Comparison of ENCODE assay signal across 11 cellular contexts in the genomic region with DNA sequence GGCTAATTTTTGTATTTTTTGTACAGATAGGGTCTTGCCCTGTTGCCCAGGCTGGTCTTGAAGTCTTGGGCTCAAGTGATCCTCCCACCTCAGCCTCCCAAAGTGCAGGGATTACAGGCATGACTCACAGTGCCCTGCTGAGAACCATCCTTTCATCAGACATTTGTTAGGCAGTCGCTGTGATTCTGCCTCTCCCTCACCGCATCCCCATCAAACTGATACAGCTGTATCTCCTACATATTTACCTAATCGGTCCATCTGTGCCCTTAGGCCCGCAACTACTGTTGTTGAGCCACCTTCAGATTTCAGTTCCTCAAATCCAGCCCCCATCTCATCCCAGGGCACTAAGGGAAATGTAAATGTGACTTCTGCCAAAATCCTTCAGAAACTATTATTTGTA. TPM values are rescaled to one million over a fixed set of nuclear protein-coding genes. Genes with fewer than 3 reads are reported as not detected.
DNase-seq lines count a peak whose midpoint lies in the region; ATAC-seq, FAIRE-seq and TF ChIP-seq lines count a peak whose summit lies in the region.
"Had no signal": no experiment of that assay in that cellular context is flagged by ENCODE, and none has a peak within 500 bp of the region (broad histone marks: within the 10 kb centered on the region; RNA-seq: fewer than 3 reads in every experiment).

No MANE protein-coding gene starts in this region.

- FAIRE-seq in astrocyte (lab: Jason Lieb, UNC), result no peak

- H2BK5ac ChIP-seq in IMR-90 (ENCODE audit: low read depth, low read length, poor library complexity, severe bottlenecking) (no peak overlapping the region), neuronal stem cell (ENCODE audit: low read length) (no peak overlapping the region)

- DNase-seq in activated CD4-positive, alpha-beta T cell treated with anti-CD3 and anti-CD28 coated beads, Interleukin-2, amount 10 ng/mL, durations not matched to agents 24 days and 14 days, result no peak
- no peak for DNase-seq in activated CD4-positive, alpha-beta T cell treated with anti-CD3 and anti-CD28 coated beads for 48 hours
- DNase-seq in IMR-90 (no peak), astrocyte (ENCODE audit: low read depth) (no peak), neuronal stem cell (ENCODE audit: low spot score) (no peak), cerebellum (ENCODE audit: low spot score) (no peak), NCI-H2196 (lab: John Stamatoyannopoulos, UW; ENCODE audit: unreplicated experiment) (no peak), aorta (no peak)
- DNase-seq: NCI-H2081 treated with DMSO at 0.1 percent for 48 hours had no signal

- dilution Hi-C loops in IMR-90 (cut with HindIII; ENCODE audit: low sequenced_read_pairs, unreplicated experiment), result no loop called here

- ATAC-seq in IMR-90 (ENCODE audit: low read depth) (no peak), aorta (ENCODE audit: low FRiP score) (no peak)

- no peak overlapping the region for H3K4me2 ChIP-seq in IMR-90 (ENCODE audit: low read depth, low read length)
- H3K4me2 ChIP-seq in astrocyte (ENCODE audit: low read length), result no peak overlapping the region
- H3K4me2 ChIP-seq in neuronal stem cell (ENCODE audit: insufficient read depth, low read length, poor library complexity, severe bottlenecking), result no peak overlapping the region
- H3K4me2 ChIP-seq: smooth muscle cell had no signal

- no peak overlapping the region for H3K18ac ChIP-seq in IMR-90 (ENCODE audit: low read depth, low read length)
- no peak overlapping the region for H3K18ac ChIP-seq in neuronal stem cell (ENCODE audit: low read length)

- POLR2A ChIA-PET in IMR-90 (lab: Charles Lee; ENCODE audit: unreplicated experiment), result no interaction called here

- H3K79me1 ChIP-seq in IMR-90 (ENCODE audit: low read depth in 1 of 2, low read length in 2 of 2) (no peaks in the 10 kb centered on the region), neuronal stem cell (ENCODE audit: low read depth, low read length) (no peaks in the 10 kb centered on the region)

- CTCF ChIA-PET in IMR-90 (lab: Yijun Ruan, JAX), result interaction anchor here (0.6 to 3.2 kb wide), 7 partner anchors 8 to 452 kb away, joined by 3 to 23 read pairs (median 3); a partner anchor contains a TSS

- no peak overlapping the region for H3K9ac ChIP-seq in IMR-90 (ENCODE audit: low read depth, low read length)
- no peak overlapping the region for H3K9ac ChIP-seq in astrocyte (ENCODE audit: low read length)
- H3K9ac ChIP-seq in neuronal stem cell (ENCODE audit: low read depth, low read length, poor library complexity), result no peak overlapping the region

- H2BK20ac ChIP-seq in IMR-90 (ENCODE audit: low read depth, low read length), result no peak overlapping the region

- in situ Hi-C loops in IMR-90 (cut with MboI; ENCODE audit: low sequenced_read_pairs), result no loop called here

- H2BK15ac ChIP-seq in IMR-90 (ENCODE audit: low read depth, low read length) (no peak overlapping the region), neuronal stem cell (ENCODE audit: low read length) (peak overlapping the region; percentile 19)

- H3K9me3 Mint-ChIP-seq in activated CD4-positive, alpha-beta T cell treated with anti-CD3 and anti-CD28 coated beads, Interleukin-2, amount 10 ng/mL, durations not matched to agents 24 days and 14 days, result no peaks in the 10 kb centered on the region
- H3K9me3 Mint-ChIP-seq in astrocyte (ENCODE audit: unreplicated experiment), result no peaks in the 10 kb centered on the region

- WGBS in IMR-90 (ENCODE audit: extremely low coverage in 2 of 2, insufficient read length in 1 of 2), 2 experiments, result 66% methylated on average over 3 of the region's 4 CpGs; no CpG with 5 or more reads in 1 of the 2 experiments
- WGBS in neuronal stem cell (ENCODE audit: extremely low coverage in 2 of 2, insufficient read length in 2 of 2, insufficient replicate concordance in 1 of 2), 2 donors, result no CpG with 5 or more reads among the region's 4 CpGs
- WGBS in aorta, 2 donors, result 87 to 93% methylated on average over 4 of the region's 4 CpGs

- H2BK12ac ChIP-seq in neuronal stem cell (ENCODE audit: low read length), result no peak overlapping the region

- H3K27me3 ChIP-seq in IMR-90 (ENCODE audit: control insufficient read depth, insufficient read depth, low read length), result peaks cover 11% of the 10 kb centered on the region; the same call in 1 of the 2 replicates
- no peaks in the 10 kb centered on the region for H3K27me3 ChIP-seq in astrocyte (ENCODE audit: insufficient read depth, low read length)
- H3K27me3 ChIP-seq in neuronal stem cell (ENCODE audit: control insufficient read depth in 3 of 3, insufficient read depth in 3 of 3, low read depth in 1 of 3, low read length in 3 of 3), result peaks cover 0 to 11% (median 0%) of the 10 kb centered on the region in 3 experiments
- H3K27me3 ChIP-seq in aorta (ENCODE audit: control insufficient read depth in 1 of 2, insufficient read depth in 2 of 2, low read length in 1 of 2), result no peaks in the 10 kb centered on the region
- H3K27me3 ChIP-seq: gastrocnemius medialis had no signal

- 0 out of 2 replicates have a peak overlapping the region, but pooled peaks have one; percentile 51 for H3K23ac ChIP-seq in IMR-90 (ENCODE audit: low read depth, low read length)
- no peak overlapping the region for H3K23ac ChIP-seq in neuronal stem cell (ENCODE audit: low read depth, low read length, poor library complexity)

- H2BK120ac ChIP-seq in IMR-90 (ENCODE audit: low read depth, low read length), result no peak overlapping the region
- H2BK120ac ChIP-seq in neuronal stem cell (ENCODE audit: low read depth, low read length), result no peak overlapping the region

- H2AK5ac ChIP-seq in IMR-90 (ENCODE audit: low read depth, low read length), result no peak overlapping the region
- no peak overlapping the region for H2AK5ac ChIP-seq in neuronal stem cell (ENCODE audit: low read depth, low read length)

- TF ChIP-seq POLR2A in IMR-90 (IDR thresholded peaks at IDR 0.05; ENCODE audit: low read depth, low read length), result no peak

- no peak overlapping the region for H3K56ac ChIP-seq in IMR-90 (ENCODE audit: extremely low read depth, insufficient read depth, low read length)

- H3K27ac ChIP-seq in IMR-90 (ENCODE audit: insufficient read depth, low read length) (no peak overlapping the region), astrocyte (ENCODE audit: low read depth, low read length) (no peak overlapping the region), neuronal stem cell (replicated peaks; ENCODE audit: low read length) (no peak overlapping the region), aorta (ENCODE audit: low read depth in 1 of 2, low read length in 2 of 2) (no peak overlapping the region)

- H2AFZ ChIP-seq in IMR-90 (replicated peaks; ENCODE audit: low read length, poor library complexity) (no peak overlapping the region), astrocyte (ENCODE audit: low read depth, low read length) (no peak overlapping the region), neuronal stem cell (ENCODE audit: low read length) (no peak overlapping the region)

- TF ChIP-seq RAD21 in IMR-90 (IDR thresholded peaks at IDR 0.05; ENCODE audit: low read length), result no peak

- H4K20me1 ChIP-seq in IMR-90 (ENCODE audit: insufficient read depth, low read length) (no peaks in the 10 kb centered on the region), astrocyte (ENCODE audit: insufficient read depth, low read length) (peaks cover 11% of the 10 kb centered on the region)

- no peak overlapping the region for H2AK9ac ChIP-seq in IMR-90 (replicated peaks; ENCODE audit: low read depth, low read length, poor library complexity)

- intact Hi-C loops in activated CD4-positive, alpha-beta T cell treated with anti-CD3 and anti-CD28 coated beads, Interleukin-2, amount 10 ng/mL, durations not matched to agents 24 days and 14 days (cut with micrococcal nuclease), result no loop called here
- intact Hi-C loops in IMR-90 (cut with micrococcal nuclease), result no loop called here
- intact Hi-C loops in aorta (cut with DNase I), result no loop called here

- H3K4me1 ChIP-seq in IMR-90 (ENCODE audit: control insufficient read depth, insufficient read depth, low read length) (peaks cover 5% of the 10 kb centered on the region), astrocyte (ENCODE audit: insufficient read depth, low read length) (peaks cover 9% of the 10 kb centered on the region), neuronal stem cell (ENCODE audit: control insufficient read depth in 2 of 2, insufficient read depth in 1 of 2, low read depth in 1 of 2, low read length in 2 of 2) (peaks cover 9 to 19% of the 10 kb centered on the region in 2 donors), aorta (ENCODE audit: control insufficient read depth in 1 of 2, insufficient read depth in 2 of 2, low read length in 2 of 2) (no peaks in the 10 kb centered on the region)

- H3K9me1 ChIP-seq in IMR-90 (ENCODE audit: insufficient read depth, low read length), result no peaks in the 10 kb centered on the region

- H4K91ac ChIP-seq in IMR-90 (ENCODE audit: insufficient read depth, low read depth, low read length), result no peak overlapping the region
- no peak overlapping the region for H4K91ac ChIP-seq in neuronal stem cell (ENCODE audit: low read depth, low read length, poor library complexity)

- H3K36me3 ChIP-seq in IMR-90 (ENCODE audit: control insufficient read depth, insufficient read depth, low read length) (no peaks in the 10 kb centered on the region), astrocyte (ENCODE audit: insufficient read depth, low read length) (no peaks in the 10 kb centered on the region), neuronal stem cell (replicated peaks in 1 of 2; ENCODE audit: control insufficient read depth in 2 of 2, insufficient read depth in 2 of 2, low read length in 2 of 2) (peaks cover 0 to 17% of the 10 kb centered on the region in 2 donors), aorta (ENCODE audit: control insufficient read depth in 1 of 2, insufficient read depth in 2 of 2, low read length in 1 of 2) (no peaks in the 10 kb centered on the region)

- no peaks in the 10 kb centered on the region for H3K36me3 Mint-ChIP-seq in activated CD4-positive, alpha-beta T cell treated with anti-CD3 and anti-CD28 coated beads, Interleukin-2, amount 10 ng/mL, durations not matched to agents 24 days and 14 days (ENCODE audit: low read depth)
- no peaks in the 10 kb centered on the region for H3K36me3 Mint-ChIP-seq in astrocyte (ENCODE audit: low read depth, unreplicated experiment)

- H3K4me1 Mint-ChIP-seq in activated CD4-positive, alpha-beta T cell treated with anti-CD3 and anti-CD28 coated beads, Interleukin-2, amount 10 ng/mL, durations not matched to agents 24 days and 14 days, result peaks cover 25% of the 10 kb centered on the region
- H3K4me1 Mint-ChIP-seq in astrocyte (ENCODE audit: low read depth, unreplicated experiment), result peaks cover 5% of the 10 kb centered on the region

- BruUV-seq in IMR-90 (replicated peaks; lab: Mats Ljungman, UMichigan), result no TSS peak

- no peak overlapping the region for H4K8ac ChIP-seq in IMR-90 (ENCODE audit: low read depth in 2 of 2, low read length in 2 of 2)
- H4K8ac ChIP-seq in neuronal stem cell (ENCODE audit: low read depth, low read length), result no peak overlapping the region

- H3K79me2 ChIP-seq in astrocyte (ENCODE audit: insufficient read depth, low read length), result no peaks in the 10 kb centered on the region

- H3K4me3 ChIP-seq in IMR-90 (ENCODE audit: insufficient read depth, low read depth, low read length) (no peak overlapping the region), astrocyte (ENCODE audit: insufficient read depth, low read depth, low read length) (no peak overlapping the region), neuronal stem cell (ENCODE audit: low read length in 2 of 2) (no peak overlapping the region), aorta (ENCODE audit: low read length in 2 of 2) (no peak overlapping the region)
- H3K4me3 ChIP-seq: smooth muscle cell had no signal

- H3K4me3 Mint-ChIP-seq in activated CD4-positive, alpha-beta T cell treated with anti-CD3 and anti-CD28 coated beads, Interleukin-2, amount 10 ng/mL, durations not matched to agents 24 days and 14 days, result peak overlapping the region; percentile 88
- H3K4me3 Mint-ChIP-seq in astrocyte (ENCODE audit: unreplicated experiment), result peak overlapping the region; percentile 82

- H3K9me3 ChIP-seq in IMR-90 (ENCODE audit: control insufficient read depth, insufficient read depth, low read length), result no peaks in the 10 kb centered on the region
- no peaks in the 10 kb centered on the region for H3K9me3 ChIP-seq in astrocyte (ENCODE audit: insufficient read depth, low read depth, low read length)
- no peaks in the 10 kb centered on the region for H3K9me3 ChIP-seq in neuronal stem cell (replicated peaks in 1 of 2; ENCODE audit: control insufficient read depth in 2 of 2, insufficient read depth in 1 of 2, low read depth in 1 of 2, low read length in 2 of 2)
- H3K9me3 ChIP-seq in aorta (ENCODE audit: control insufficient read depth, low read length), result no peaks in the 10 kb centered on the region
- H3K9me3 ChIP-seq: gastrocnemius medialis had no signal

- peaks cover 37% of the 10 kb centered on the region for H3K27me3 Mint-ChIP-seq in activated CD4-positive, alpha-beta T cell treated with anti-CD3 and anti-CD28 coated beads, Interleukin-2, amount 10 ng/mL, durations not matched to agents 24 days and 14 days
- peaks cover 8% of the 10 kb centered on the region for H3K27me3 Mint-ChIP-seq in astrocyte (ENCODE audit: low read depth, unreplicated experiment)

- H3K27ac Mint-ChIP-seq in activated CD4-positive, alpha-beta T cell treated with anti-CD3 and anti-CD28 coated beads, Interleukin-2, amount 10 ng/mL, durations not matched to agents 24 days and 14 days, result no peak overlapping the region
- no peak overlapping the region for H3K27ac Mint-ChIP-seq in astrocyte (ENCODE audit: unreplicated experiment)

- TF ChIP-seq CTCF in IMR-90 (conservative IDR thresholded peaks at IDR 0.05; ENCODE audit: low read depth, low read length) (no peak), astrocyte (IDR thresholded peaks at IDR 0.05; ENCODE audit: insufficient read depth, low read depth, low read length) (no peak)

- H3K14ac ChIP-seq in IMR-90 (replicated peaks; ENCODE audit: low read depth, low read length) (no peak overlapping the region), neuronal stem cell (ENCODE audit: low read length) (no peak overlapping the region)

- H3K4ac ChIP-seq in IMR-90 (ENCODE audit: low read depth, low read length), result no peak overlapping the region
- no peak overlapping the region for H3K4ac ChIP-seq in neuronal stem cell (ENCODE audit: low read length)

- no peak overlapping the region for H4K5ac ChIP-seq in IMR-90 (ENCODE audit: low read depth, low read length)

RNA-seq across cellular contexts. Expression of a gene that starts 2.0 kb away (rescaled TPM):
- 2.8 and 3.4 TPM in 2 replicates for total RNA-seq in activated CD4-positive, alpha-beta T cell treated with anti-CD3 and anti-CD28 coated beads, Interleukin-2, amount 10 ng/mL, durations not matched to agents 24 days and 14 days
- total RNA-seq in IMR-90 (2012; rRNA removed) (3.3 and 3.8 TPM in 2 replicates), astrocyte (17.9 and 18.0 TPM in 2 replicates), cerebellum (18.0 TPM), aorta (10 to 100 TPM; 11.1 to 25.0 TPM)
- polyA plus RNA-seq in IMR-90 (2012; rRNA removed) (9.0 and 10.3 TPM in 2 replicates), aorta (1 to 10 TPM; 2.1 to 8.1 TPM)
- 6.7 and 12.6 TPM in 2 replicates for polyA plus RNA-seq in IMR-90 (2012; cell fraction: cytosol; rRNA removed)
- 6.9 and 14.7 TPM in 2 replicates for polyA plus RNA-seq in IMR-90 (2012; cell fraction: nucleus; rRNA removed; ENCODE audit: low replicate concordance)
- polyA plus RNA-seq in neuronal stem cell (2013, experiment 1 of 2), result 11.3 TPM
- 11.0 TPM for polyA plus RNA-seq in neuronal stem cell (2013, experiment 2 of 2)

RNA-seq across cellular contexts. Expression of a gene that starts 14.9 kb away (rescaled TPM):
- total RNA-seq in activated CD4-positive, alpha-beta T cell treated with anti-CD3 and anti-CD28 coated beads, Interleukin-2, amount 10 ng/mL, durations not matched to agents 24 days and 14 days, result 8.4 and 9.5 TPM in 2 replicates
- total RNA-seq in IMR-90 (2012; rRNA removed) (0.18 and 0.28 TPM in 2 replicates), astrocyte (2.9 and 3.9 TPM in 2 replicates), cerebellum (3.4 TPM), aorta (10 to 100 TPM; 13.8 to 31.6 TPM)
- polyA plus RNA-seq in IMR-90 (2012; rRNA removed) (0.34 and 0.43 TPM in 2 replicates), aorta (1 to 10 TPM in 1 of 2 donors, under 1 TPM in 1; 0.63 to 5.4 TPM)
- polyA plus RNA-seq in IMR-90 (2012; cell fraction: cytosol; rRNA removed), result 0.13 and 0.40 TPM in 2 replicates
- 2.4 and 4.2 TPM in 2 replicates for polyA plus RNA-seq in IMR-90 (2012; cell fraction: nucleus; rRNA removed; ENCODE audit: low replicate concordance)
- 0.67 TPM for polyA plus RNA-seq in neuronal stem cell (2013, experiment 1 of 2)
- 0.69 TPM for polyA plus RNA-seq in neuronal stem cell (2013, experiment 2 of 2)

RNA-seq across cellular contexts. Expression of a gene that starts 19.0 kb away (rescaled TPM):
- 7.3 and 11.4 TPM in 2 replicates for total RNA-seq in activated CD4-positive, alpha-beta T cell treated with anti-CD3 and anti-CD28 coated beads, Interleukin-2, amount 10 ng/mL, durations not matched to agents 24 days and 14 days
- total RNA-seq in IMR-90 (2012; rRNA removed) (3.9 TPM in 2 replicates), astrocyte (7.5 and 7.8 TPM in 2 replicates), cerebellum (2.4 TPM), aorta (10 to 100 TPM in 1 of 2 donors, 1 to 10 TPM in 1; 7.0 to 12.0 TPM)
- polyA plus RNA-seq in IMR-90 (2012; rRNA removed) (6.0 and 7.3 TPM in 2 replicates), aorta (10 to 100 TPM; 16.4 to 19.4 TPM)
- polyA plus RNA-seq in IMR-90 (2012; cell fraction: cytosol; rRNA removed), result 4.0 and 6.5 TPM in 2 replicates
- polyA plus RNA-seq in IMR-90 (2012; cell fraction: nucleus; rRNA removed; ENCODE audit: low replicate concordance), result 9.0 and 11.3 TPM in 2 replicates
- polyA plus RNA-seq in neuronal stem cell (2013, experiment 1 of 2), result 4.3 TPM
- 4.0 TPM for polyA plus RNA-seq in neuronal stem cell (2013, experiment 2 of 2)

RNA-seq across cellular contexts. Expression of a gene that starts 54.0 kb away (rescaled TPM):
- total RNA-seq in activated CD4-positive, alpha-beta T cell treated with anti-CD3 and anti-CD28 coated beads, Interleukin-2, amount 10 ng/mL, durations not matched to agents 24 days and 14 days, result 432 and 442 TPM in 2 replicates
- total RNA-seq in IMR-90 (2012; rRNA removed), result 113 and 141 TPM in 2 replicates
- 160 and 167 TPM in 2 replicates for polyA plus RNA-seq in IMR-90 (2012; rRNA removed)
- polyA plus RNA-seq in IMR-90 (2012; cell fraction: cytosol; rRNA removed), result 63.5 and 106 TPM in 2 replicates
- polyA plus RNA-seq in IMR-90 (2012; cell fraction: nucleus; rRNA removed; ENCODE audit: low replicate concordance), result 249 and 303 TPM in 2 replicates
- total RNA-seq in astrocyte, result 202 TPM in 2 replicates
- 95.4 TPM for polyA plus RNA-seq in neuronal stem cell (2013, experiment 1 of 2)
- polyA plus RNA-seq in neuronal stem cell (2013, experiment 2 of 2), result 97.1 TPM
- total RNA-seq in cerebellum, result 128 TPM
- total RNA-seq in aorta, result 100 to 1,000 TPM; 183 to 235 TPM
- 10 to 100 TPM; 14.7 to 88.9 TPM for polyA plus RNA-seq in aorta
